In genomic region chr1:42933060-42933586, GRCh38 we compare ENCODE assay signal across 10 cellular contexts. TPM values are rescaled to one million over a fixed set of nuclear protein-coding genes. Genes with fewer than 3 reads are reported as not detected.
DNase-seq lines count a peak whose midpoint lies in the region; ATAC-seq, FAIRE-seq and TF ChIP-seq lines count a peak whose summit lies in the region.
"Had no signal": no experiment of that assay in that cellular context is flagged by ENCODE, and none has a peak within 500 bp of the region (broad histone marks: within the 10 kb centered on the region; RNA-seq: fewer than 3 reads in every experiment).

No MANE protein-coding gene starts in this region.

- DNase-seq in activated CD8-positive, alpha-beta memory T cell treated with anti-CD3 and anti-CD28 coated beads, Interleukin-2, amount 10 ng/mL, durations not matched to agents 7 days and 5 days = no peak
- no peak for DNase-seq in activated CD8-positive, alpha-beta memory T cell treated with anti-CD3 and anti-CD28 coated beads for 24 hours
- DNase-seq in activated CD8-positive, alpha-beta T cell treated with anti-CD3 and anti-CD28 coated beads, Interleukin-2, amount 10 ng/mL, durations not matched to agents 7 days and 5 days = no peak
- DNase-seq in HepG2 (ENCODE audit: low spot score) (no peak), transverse colon (no peak), NOMO-1 treated with dmso at 0.1 percent for 144 hours (lab: John Stamatoyannopoulos, UW; ENCODE audit: unreplicated experiment) (no peak), Right ventricle myocardium superior (no peak)
- DNase-seq: upper lobe of left lung had no signal

- H2AFZ ChIP-seq in HepG2 (ENCODE audit: low read length) = no peak overlapping the region

- H3K4me3 Mint-ChIP-seq in activated CD8-positive, alpha-beta memory T cell treated with anti-CD3 and anti-CD28 coated beads, Interleukin-2, amount 10 ng/mL, durations not matched to agents 7 days and 5 days = peak overlapping the region; percentile 67
- H3K4me3 Mint-ChIP-seq in activated CD8-positive, alpha-beta T cell treated with anti-CD3 and anti-CD28 coated beads, Interleukin-2, amount 10 ng/mL, durations not matched to agents 7 days and 5 days = peak overlapping the region; percentile 74

- peak overlapping the region; percentile 96 for H3K27ac Mint-ChIP-seq in activated CD8-positive, alpha-beta memory T cell treated with anti-CD3 and anti-CD28 coated beads, Interleukin-2, amount 10 ng/mL, durations not matched to agents 7 days and 5 days
- peak overlapping the region; percentile 97 for H3K27ac Mint-ChIP-seq in activated CD8-positive, alpha-beta T cell treated with anti-CD3 and anti-CD28 coated beads, Interleukin-2, amount 10 ng/mL, durations not matched to agents 7 days and 5 days

- FAIRE-seq in HepG2 (lab: Jason Lieb, UNC) = no peak

- 89% methylated on average over 5 of the region's 5 CpGs for WGBS in HepG2 (ENCODE audit: low lambda C conversion rate)
- 92% methylated on average over 5 of the region's 5 CpGs; no CpG with 5 or more reads in 1 of the 2 donors for WGBS in transverse colon (ENCODE audit: low coverage in 1 of 2), 2 donors

- TF ChIP-seq POLR2A in HepG2 (IDR thresholded peaks at IDR 0.05; ENCODE audit: insufficient read depth in 1 of 2, low read depth in 2 of 2, low read length in 2 of 2) (no peak), transverse colon (IDR thresholded peaks at IDR 0.05) (no peak)

- CTCF ChIA-PET in activated CD8-positive, alpha-beta memory T cell treated with anti-CD3 and anti-CD28 coated beads, Interleukin-2, amount 10 ng/mL, durations not matched to agents 7 days and 5 days (lab: Charles Lee) = interaction anchor here (1.9 to 2.1 kb wide), 4 partner anchors 12 to 167 kb away, joined by 5 to 13 read pairs (median 11); partner anchors contain the start of genes C1orf50 and P3H1
- CTCF ChIA-PET in activated CD8-positive, alpha-beta T cell treated with anti-CD3 and anti-CD28 coated beads, Interleukin-2, amount 10 ng/mL, durations not matched to agents 7 days and 5 days (lab: Charles Lee) = interaction anchor here (1.9 to 2.4 kb wide), 3 partner anchors 9 to 140 kb away, joined by 6 to 18 read pairs (median 17); no protein-coding TSS in a partner anchor
- CTCF ChIA-PET in HepG2 (lab: Yijun Ruan, JAX; ENCODE audit: low intra/inter-chr PET ratio, low total read pairs) = no interaction called here

- no peak for TF ChIP-seq RAD21 in HepG2 (CRISPR knock-in tag; IDR thresholded peaks at IDR 0.05)

- H3K9me3 Mint-ChIP-seq in activated CD8-positive, alpha-beta memory T cell treated with anti-CD3 and anti-CD28 coated beads, Interleukin-2, amount 10 ng/mL, durations not matched to agents 7 days and 5 days (ENCODE audit: low read depth) = no peaks in the 10 kb centered on the region
- no peaks in the 10 kb centered on the region for H3K9me3 Mint-ChIP-seq in activated CD8-positive, alpha-beta T cell treated with anti-CD3 and anti-CD28 coated beads, Interleukin-2, amount 10 ng/mL, durations not matched to agents 7 days and 5 days (ENCODE audit: insufficient read depth)

- peaks cover 66% of the 10 kb centered on the region for H3K36me3 Mint-ChIP-seq in activated CD8-positive, alpha-beta memory T cell treated with anti-CD3 and anti-CD28 coated beads, Interleukin-2, amount 10 ng/mL, durations not matched to agents 7 days and 5 days
- H3K36me3 Mint-ChIP-seq in activated CD8-positive, alpha-beta T cell treated with anti-CD3 and anti-CD28 coated beads, Interleukin-2, amount 10 ng/mL, durations not matched to agents 7 days and 5 days (ENCODE audit: low read depth) = peaks cover 81% of the 10 kb centered on the region

- in situ Hi-C loops in HepG2 (cut with HindIII; ENCODE audit: extremely low pct_ligation_motif_present, low pct_unique_long_range_greater_than_20kb) = no loop called here
- in situ Hi-C loops in transverse colon (cut with MboI; ENCODE audit: low pct_ligation_motif_present in 1 of 4, low pct_unique_long_range_greater_than_20kb in 1 of 4, low sequenced_read_pairs in 3 of 4) = no loop called here

- H3K9me3 ChIP-seq in HepG2 (ENCODE audit: low read length) = no peaks in the 10 kb centered on the region
- no peaks in the 10 kb centered on the region for H3K9me3 ChIP-seq in transverse colon
- H3K9me3 ChIP-seq: upper lobe of left lung had no signal

- H3K36me3 ChIP-seq in HepG2 (replicated peaks in 1 of 2; ENCODE audit: control insufficient read depth in 1 of 2, insufficient read depth in 2 of 2, low read length in 2 of 2) (peaks cover 80 to 100% of the 10 kb centered on the region in 2 experiments), transverse colon (peaks cover 0 to 15% (median 0%) of the 10 kb centered on the region in 4 donors)

- peaks cover 98% of the 10 kb centered on the region for H4K20me1 ChIP-seq in HepG2 (ENCODE audit: insufficient read depth, low read length)

- H3K27me3 Mint-ChIP-seq in activated CD8-positive, alpha-beta memory T cell treated with anti-CD3 and anti-CD28 coated beads, Interleukin-2, amount 10 ng/mL, durations not matched to agents 7 days and 5 days = no peaks in the 10 kb centered on the region
- no peaks in the 10 kb centered on the region for H3K27me3 Mint-ChIP-seq in activated CD8-positive, alpha-beta T cell treated with anti-CD3 and anti-CD28 coated beads, Interleukin-2, amount 10 ng/mL, durations not matched to agents 7 days and 5 days (ENCODE audit: low read depth)

- no peak for TF ChIP-seq EP300 in HepG2 (IDR thresholded peaks at IDR 0.05; ENCODE audit: low read depth in 2 of 2, low read length in 2 of 2)
- no peak for TF ChIP-seq EP300 in HepG2 (CRISPR knock-in tag; IDR thresholded peaks at IDR 0.05; ENCODE audit: borderline replicate concordance)
- no peak for TF ChIP-seq EP300 in transverse colon (IDR thresholded peaks at IDR 0.05; ENCODE audit: low read depth)

- no peak overlapping the region for H3K4me3 ChIP-seq in HepG2 (replicated peaks in 1 of 3; ENCODE audit: insufficient read depth in 1 of 3, low read depth in 2 of 3, low read length in 3 of 3)
- H3K4me3 ChIP-seq in transverse colon = no peak overlapping the region
- H3K4me3 ChIP-seq: upper lobe of left lung had no signal

- no peak for ATAC-seq in activated CD8-positive, alpha-beta memory T cell treated with anti-CD3 and anti-CD28 coated beads, Interleukin-2, amount 10 ng/mL, durations not matched to agents 7 days and 5 days
- no peak for ATAC-seq in activated CD8-positive, alpha-beta T cell treated with anti-CD3 and anti-CD28 coated beads, Interleukin-2, amount 10 ng/mL, durations not matched to agents 7 days and 5 days
- ATAC-seq in HepG2 (no peak), HG03378 (IDR thresholded peaks at IDR 0.05; ENCODE audit: unreplicated experiment) (no peak), Right ventricle myocardium superior (ENCODE audit: poor library complexity) (no peak)
- ATAC-seq: activated CD4-positive, CD25-positive, alpha-beta regulatory T cell treated with anti-CD3 and anti-CD28 coated beads, Interleukin-2, amount 50 U/mL, for 24 hours had no signal

- peaks cover 95% of the 10 kb centered on the region for H3K4me1 Mint-ChIP-seq in activated CD8-positive, alpha-beta memory T cell treated with anti-CD3 and anti-CD28 coated beads, Interleukin-2, amount 10 ng/mL, durations not matched to agents 7 days and 5 days
- H3K4me1 Mint-ChIP-seq in activated CD8-positive, alpha-beta T cell treated with anti-CD3 and anti-CD28 coated beads, Interleukin-2, amount 10 ng/mL, durations not matched to agents 7 days and 5 days (ENCODE audit: low read depth) = peaks cover 99% of the 10 kb centered on the region

- peaks cover 81% of the 10 kb centered on the region for H3K4me1 ChIP-seq in HepG2 (ENCODE audit: insufficient read depth, low read length)
- peaks cover 28 to 57% (median 50%) of the 10 kb centered on the region in 4 donors for H3K4me1 ChIP-seq in transverse colon

- H3K79me2 ChIP-seq in HepG2 (ENCODE audit: insufficient read depth, low read length) = peaks cover 65% of the 10 kb centered on the region

- TF ChIP-seq CTCF in HepG2 (CRISPR knock-in tag; IDR thresholded peaks at IDR 0.05) (no peak), transverse colon (IDR thresholded peaks at IDR 0.05) (no peak)

- no peak overlapping the region for H3K4me2 ChIP-seq in HepG2 (ENCODE audit: low read depth, low read length)

- H3K27me3 ChIP-seq in HepG2 (ENCODE audit: control insufficient read depth in 1 of 2, insufficient read depth in 2 of 2, low read length in 2 of 2) (no peaks in the 10 kb centered on the region), transverse colon (no peaks in the 10 kb centered on the region)
- H3K27me3 ChIP-seq: upper lobe of left lung had no signal

- H3K27ac ChIP-seq in HepG2 (ENCODE audit: extremely low read length, insufficient read depth, low read length) (no peak overlapping the region), transverse colon (peak overlapping the region; percentile 84 to 88 (median 87))

- no TSS peak for BruUV-seq in HepG2 (replicated peaks; lab: Mats Ljungman, UMichigan)

- POLR2A ChIA-PET in activated CD8-positive, alpha-beta T cell treated with anti-CD3 and anti-CD28 coated beads, Interleukin-2, amount 10 ng/mL, durations not matched to agents 7 days and 5 days (lab: Charles Lee) = interaction anchor here (1.7 to 2.3 kb wide), 4 partner anchors 9 to 24 kb away, joined by 5 to 17 read pairs (median 11); no protein-coding TSS in a partner anchor
- POLR2A ChIA-PET in HepG2 (lab: Yijun Ruan, JAX) = no interaction called here

- H3K9ac ChIP-seq in HepG2 (ENCODE audit: insufficient read depth, low read depth, low read length) = no peak overlapping the region

- intact Hi-C loops in HepG2 (cut with micrococcal nuclease; ENCODE audit: unreplicated experiment) (no loop called here), transverse colon (cut with DNase I; ENCODE audit: low total_unique reads) (no loop called here), Right ventricle myocardium superior (cut with DNase I) (loop anchor here (5.0 kb wide), 1 partner anchor 134 kb away; no protein-coding TSS in a partner anchor)

RNA-seq across cellular contexts. Expression of gene SLC2A1, which starts 25.5 kb away (rescaled TPM):
- 100 to 1,000 TPM; 113 to 140 TPM for total RNA-seq in activated CD8-positive, alpha-beta memory T cell treated with anti-CD3 and anti-CD28 coated beads, Interleukin-2, amount 10 ng/mL, durations not matched to agents 7 days and 5 days
- 100 to 1,000 TPM; 113 to 123 TPM for total RNA-seq in activated CD8-positive, alpha-beta T cell treated with anti-CD3 and anti-CD28 coated beads, Interleukin-2, amount 10 ng/mL, durations not matched to agents 7 days and 5 days
- total RNA-seq in HepG2 (2016; rRNA removed; fragmentation: Illumina TruSeq; extraction: Trizol) = 54.3 and 125 TPM in 2 replicates
- 17.1 and 18.0 TPM in 2 replicates for total RNA-seq in HepG2 (2016; cell fraction: cytosol; rRNA removed; fragmentation: Illumina TruSeq; extraction: Trizol; ENCODE audit: low read depth)
- total RNA-seq in HepG2 (2016; cell fraction: insoluble cytoplasmic fraction; rRNA removed; fragmentation: Illumina TruSeq; extraction: Trizol) = 44.3 and 121 TPM in 2 replicates
- 38.1 and 44.0 TPM in 2 replicates for total RNA-seq in HepG2 (2016; cell fraction: membrane; rRNA removed; fragmentation: Illumina TruSeq; extraction: Trizol)
- 146 and 160 TPM in 2 replicates for total RNA-seq in HepG2 (2016; cell fraction: nucleus; rRNA removed; fragmentation: Illumina TruSeq; extraction: Trizol)
- 315 and 423 TPM in 2 replicates for polyA plus RNA-seq in HepG2 (2011; rRNA removed)
- polyA plus RNA-seq in HepG2 (2011; cell fraction: cytosol; rRNA removed) = 201 and 410 TPM in 2 replicates
- polyA plus RNA-seq in HepG2 (2011; cell fraction: nucleus; rRNA removed) = 305 and 663 TPM in 2 replicates
- polyA plus RNA-seq in HepG2 (2012) = 253 and 372 TPM in 2 replicates
- polyA plus RNA-seq in HepG2 (2016; cell fraction: cytosol; fragmentation: Illumina TruSeq; extraction: Trizol; ENCODE audit: low read depth) = 10.8 and 11.3 TPM in 2 replicates
- polyA plus RNA-seq in HepG2 (2016; cell fraction: insoluble cytoplasmic fraction; fragmentation: Illumina TruSeq; extraction: Trizol; ENCODE audit: low read depth) = 47.5 and 58.0 TPM in 2 replicates
- 20.7 and 24.0 TPM in 2 replicates for polyA plus RNA-seq in HepG2 (2016; cell fraction: membrane; fragmentation: Illumina TruSeq; extraction: Trizol; ENCODE audit: low read depth)
- polyA plus RNA-seq in HepG2 (2016; cell fraction: nucleus; fragmentation: Illumina TruSeq; extraction: Trizol; ENCODE audit: insufficient read depth, low read depth) = 232 and 245 TPM in 2 replicates
- polyA minus RNA-seq in HepG2 (2011; rRNA and poly(A)+ RNA removed; ENCODE audit: low replicate concordance) = 61.9 and 1,182 TPM in 2 replicates
- polyA minus RNA-seq in HepG2 (2011; cell fraction: cytosol; rRNA and poly(A)+ RNA removed) = 204 and 374 TPM in 2 replicates
- polyA minus RNA-seq in HepG2 (2011; cell fraction: nucleus; rRNA and poly(A)+ RNA removed) = 146 and 207 TPM in 2 replicates
- 10 to 100 TPM; 37.2 to 98.9 (median 69.1) TPM for total RNA-seq in transverse colon
- total RNA-seq in Right ventricle myocardium superior = 41.2 TPM
